Comparison of ENCODE assay signal across 2 cellular contexts in genomic region chr16:1345651-1346421, GRCh38.
TF ChIP-seq lines count a peak whose summit lies in the region.

No MANE protein-coding gene starts in this region.

TF ChIP-seq in HEK293, 187 proteins besides CTCF, POLR2A, EP300 and RAD21:
- peak; percentile 19; the same call in 1 of the 2 replicates for TF ChIP-seq EGR2 (tag by site-specific recombination; IDR thresholded peaks at IDR 0.05; ENCODE audit: low read depth)
- no peak for TF ChIP-seq ZNF521 (tag by site-specific recombination; IDR thresholded peaks at IDR 0.05)

TF ChIP-seq in K562, 482 proteins besides CTCF, POLR2A, EP300 and RAD21:
- no peak for TF ChIP-seq ZNF140 (CRISPR knock-in tag; IDR thresholded peaks at IDR 0.05)
- no peak for TF ChIP-seq ZNF512 (tag; IDR thresholded peaks at IDR 0.05)
- TF ChIP-seq, protein P1, sequence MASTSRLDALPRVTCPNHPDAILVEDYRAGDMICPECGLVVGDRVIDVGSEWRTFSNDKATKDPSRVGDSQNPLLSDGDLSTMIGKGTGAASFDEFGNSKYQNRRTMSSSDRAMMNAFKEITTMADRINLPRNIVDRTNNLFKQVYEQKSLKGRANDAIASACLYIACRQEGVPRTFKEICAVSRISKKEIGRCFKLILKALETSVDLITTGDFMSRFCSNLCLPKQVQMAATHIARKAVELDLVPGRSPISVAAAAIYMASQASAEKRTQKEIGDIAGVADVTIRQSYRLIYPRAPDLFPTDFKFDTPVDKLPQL (IDR thresholded peaks at IDR 0.05; ENCODE audit: extremely low read depth, insufficient read length), result no peak
- peak; percentile 40 for TF ChIP-seq PCBP1 (IDR thresholded peaks at IDR 0.05; ENCODE audit: low read depth, low read length, poor library complexity, severe bottlenecking)
- TF ChIP-seq TCF7 (IDR thresholded peaks at IDR 0.05; ENCODE audit: borderline replicate concordance), result no peak
- TF ChIP-seq, protein P2, sequence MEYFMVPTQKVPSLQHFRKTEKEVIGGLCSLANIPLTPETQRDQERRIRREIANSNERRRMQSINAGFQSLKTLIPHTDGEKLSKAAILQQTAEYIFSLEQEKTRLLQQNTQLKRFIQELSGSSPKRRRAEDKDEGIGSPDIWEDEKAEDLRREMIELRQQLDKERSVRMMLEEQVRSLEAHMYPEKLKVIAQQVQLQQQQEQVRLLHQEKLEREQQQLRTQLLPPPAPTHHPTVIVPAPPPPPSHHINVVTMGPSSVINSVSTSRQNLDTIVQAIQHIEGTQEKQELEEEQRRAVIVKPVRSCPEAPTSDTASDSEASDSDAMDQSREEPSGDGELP (CRISPR knock-in tag; IDR thresholded peaks at IDR 0.05; ENCODE audit: borderline replicate concordance), result peak; percentile 23; the same call in 1 of the 2 replicates
- TF ChIP-seq POLR2G (IDR thresholded peaks at IDR 0.05; ENCODE audit: low read depth, low read length), result peak; percentile 65
- no peak for TF ChIP-seq MCM5 (IDR thresholded peaks at IDR 0.05; ENCODE audit: low read depth)
